15 cellular contexts compared by ENCODE assay signal in genomic region chr2:43005975-43006833, GRCh38.
DNase-seq lines count a peak whose midpoint lies in the region; ATAC-seq and TF ChIP-seq lines count a peak whose summit lies in the region.
"Had no signal": no experiment of that assay in that cellular context is flagged by ENCODE, and none has a peak within 500 bp of the region (broad histone marks: within the 10 kb centered on the region; RNA-seq: fewer than 3 reads in every experiment).

No MANE protein-coding gene starts in this region.

- H3K4me2 ChIP-seq in H9 (ENCODE audit: insufficient read depth, insufficient read length, low read length): no peak overlapping the region

- no peaks in the 10 kb centered on the region; the same call in 1 of the 2 replicates for H3K27me3 Mint-ChIP-seq in H9 (ENCODE audit: low read depth)
- H3K27me3 Mint-ChIP-seq in mesothelial cell of epicardium (ENCODE audit: low read depth): no peaks in the 10 kb centered on the region
- peaks cover 17 to 27% of the 10 kb centered on the region in 2 donors for H3K27me3 Mint-ChIP-seq in stimulated activated naive B cell treated with anti-CD40 and anti-IgM and Interleukin-4, amounts not matched to agents 10 μg/mL and 1 μg/mL and 100 μg/mL, for 72 hours

- TF ChIP-seq CTCF in H9 (conservative IDR thresholded peaks at IDR 0.05) (no peak), mesothelial cell of epicardium (IDR thresholded peaks at IDR 0.05; ENCODE audit: unreplicated experiment) (no peak)

- H2AFZ ChIP-seq in H9 (ENCODE audit: low read length): no peak overlapping the region

- no peaks in the 10 kb centered on the region for H4K20me1 ChIP-seq in H9 (ENCODE audit: control insufficient read depth, insufficient read depth, insufficient read length)

- H3K14ac ChIP-seq in H9 (ENCODE audit: insufficient read depth, low read length): no peak overlapping the region

- peaks cover 0 to 6% (median 0%) of the 10 kb centered on the region in 3 experiments; a peak in 2 of 7 replicates for H3K36me3 Mint-ChIP-seq in H9 (ENCODE audit: insufficient read depth in 1 of 3, low read depth in 3 of 3)
- no peaks in the 10 kb centered on the region for H3K36me3 Mint-ChIP-seq in mesothelial cell of epicardium
- H3K36me3 Mint-ChIP-seq in stimulated activated naive B cell treated with anti-CD40 and anti-IgM and Interleukin-4, amounts not matched to agents 10 μg/mL and 1 μg/mL and 100 μg/mL, for 72 hours: peaks cover 5% of the 10 kb centered on the region in 2 donors

- no peak overlapping the region for H3K27ac ChIP-seq in H9 (ENCODE audit: insufficient read length, low read depth, low read length)
- H3K27ac ChIP-seq in cingulate gyrus (ENCODE audit: low read depth, low read length): peak overlapping the region; percentile 97

- no peaks in the 10 kb centered on the region for H3K79me1 ChIP-seq in H9 (ENCODE audit: insufficient read depth, low read depth, low read length, poor library complexity, severe bottlenecking)

- H3T11ph ChIP-seq in H9 (ENCODE audit: low read length): no peak overlapping the region

- no CpG with 5 or more reads among the region's 13 CpGs for WGBS in H9 (ENCODE audit: extremely low coverage, insufficient read length, low lambda C conversion rate)

- H4K5ac ChIP-seq in H9 (ENCODE audit: insufficient read length, low read depth, low read length): no peak overlapping the region

- H3K4me3 Mint-ChIP-seq in H9 (no peak overlapping the region), mesothelial cell of epicardium (no peak overlapping the region)
- H3K4me3 Mint-ChIP-seq in stimulated activated naive B cell treated with anti-CD40 and anti-IgM and Interleukin-4, amounts not matched to agents 10 μg/mL and 1 μg/mL and 100 μg/mL, for 72 hours: no peak overlapping the region

- H2BK5ac ChIP-seq in H9 (ENCODE audit: insufficient read length, low read length): no peak overlapping the region

- no peak overlapping the region for H3K23ac ChIP-seq in H9 (ENCODE audit: insufficient read length, low read depth, low read length)

- H3K9me3 ChIP-seq in H9 (ENCODE audit: control insufficient read depth, low read depth, low read length): no peaks in the 10 kb centered on the region
- H3K9me3 ChIP-seq: BE2C had no signal

- no peak overlapping the region for H4K8ac ChIP-seq in H9 (replicated peaks; ENCODE audit: insufficient read length, low read depth, low read length)

- ATAC-seq in stimulated activated naive B cell treated with anti-CD40 and anti-IgM and Interleukin-4, amounts not matched to agents 10 μg/mL and 1 μg/mL and 100 μg/mL, for 72 hours (replicated peaks): no peak
- no peak for ATAC-seq in HG03571 (IDR thresholded peaks at IDR 0.05; ENCODE audit: unreplicated experiment)

- H3K4me1 Mint-ChIP-seq in H9 (peaks cover 9% of the 10 kb centered on the region in 2 experiments), mesothelial cell of epicardium (peaks cover 22% of the 10 kb centered on the region)
- peaks cover 1 to 5% of the 10 kb centered on the region in 2 donors for H3K4me1 Mint-ChIP-seq in stimulated activated naive B cell treated with anti-CD40 and anti-IgM and Interleukin-4, amounts not matched to agents 10 μg/mL and 1 μg/mL and 100 μg/mL, for 72 hours

- no peaks in the 10 kb centered on the region for H3K27me3 ChIP-seq in H9 (ENCODE audit: insufficient read depth, low read length)
- H3K27me3 ChIP-seq: BE2C had no signal

- H3K56ac ChIP-seq in H9 (ENCODE audit: insufficient read length, low read depth, low read length): no peak overlapping the region

- H3K4ac ChIP-seq in H9 (ENCODE audit: low read depth, low read length): no peak overlapping the region

- no peak for TF ChIP-seq POLR2A in erythroblast (IDR thresholded peaks at IDR 0.05; ENCODE audit: low read length)

- H2BK20ac ChIP-seq in H9 (ENCODE audit: low read depth, low read length, poor library complexity, severe bottlenecking): no peak overlapping the region

- no peak overlapping the region for H2BK12ac ChIP-seq in H9 (ENCODE audit: insufficient read length, low read depth, low read length)

- H3K18ac ChIP-seq in H9 (ENCODE audit: insufficient read length, low read depth, low read length): no peak overlapping the region

- H3K4me1 ChIP-seq in H9 (ENCODE audit: insufficient read depth, low read length): no peaks in the 10 kb centered on the region
- H3K4me1 ChIP-seq: BE2C had no signal

- H3K9ac ChIP-seq in H9 (ENCODE audit: extremely low read depth, insufficient read length, low read length): no peak overlapping the region

- H2BK15ac ChIP-seq in H9 (ENCODE audit: low read depth, low read length): no peak overlapping the region

- no peak overlapping the region for H4K91ac ChIP-seq in H9 (ENCODE audit: insufficient read length, low read depth, low read length)

- no peak overlapping the region for H2AK5ac ChIP-seq in H9 (ENCODE audit: insufficient read length, low read length)

- DNase-seq in H9 (no peak), mesothelial cell of epicardium (ENCODE audit: low spot score in 2 of 2, unreplicated experiment in 2 of 2) (peak in 1 of 2 experiments; percentile 34), NCI-H82 (lab: John Stamatoyannopoulos, UW) (no peak), hypothalamus (lab: John Stamatoyannopoulos, UW) (no peak), erythroblast (lab: John Stamatoyannopoulos, UW) (no peak)
- no peak for DNase-seq in stimulated activated naive B cell treated with anti-CD40 and anti-IgM and Interleukin-4, amounts not matched to agents 10 μg/mL and 1 μg/mL and 100 μg/mL, for 72 hours
- DNase-seq: activated CD4-positive, alpha-beta T cell treated with anti-CD3 and anti-CD28 coated beads for 48 hours; activated naive CD4-positive, alpha-beta T cell treated with anti-CD3 and anti-CD28 coated beads, Interleukin-2, amount 50 U/mL, for 16 hours; activated T-cell treated with anti-CD3 and anti-CD28 coated beads for 4 hours; BE2C; left cardiac atrium; NCI-H146; NCI-H446 treated with DMSO at 0.1 percent for 48 hours had no signal

- H3K23me2 ChIP-seq in H9 (ENCODE audit: insufficient read length, low read depth, low read length, poor library complexity, severe bottlenecking): no peaks in the 10 kb centered on the region

- no peaks in the 10 kb centered on the region for H3K79me2 ChIP-seq in H9 (ENCODE audit: insufficient read depth, low read length)

- peak overlapping the region in 2 of 3 experiments; percentile 15 to 46; a peak in 1 of 7 replicates for H3K27ac Mint-ChIP-seq in H9
- peak overlapping the region; percentile 72 for H3K27ac Mint-ChIP-seq in mesothelial cell of epicardium
- peak overlapping the region; percentile 65 for H3K27ac Mint-ChIP-seq in stimulated activated naive B cell treated with anti-CD40 and anti-IgM and Interleukin-4, amounts not matched to agents 10 μg/mL and 1 μg/mL and 100 μg/mL, for 72 hours

- H3K9me3 Mint-ChIP-seq in H9: peaks cover 6 to 7% of the 10 kb centered on the region in 2 experiments; a peak in 4 of 5 replicates
- peaks cover 14% of the 10 kb centered on the region for H3K9me3 Mint-ChIP-seq in mesothelial cell of epicardium
- peaks cover 4 to 7% of the 10 kb centered on the region in 2 donors for H3K9me3 Mint-ChIP-seq in stimulated activated naive B cell treated with anti-CD40 and anti-IgM and Interleukin-4, amounts not matched to agents 10 μg/mL and 1 μg/mL and 100 μg/mL, for 72 hours

- H2BK120ac ChIP-seq in H9 (ENCODE audit: low read depth, low read length, poor library complexity, severe bottlenecking): no peak overlapping the region
